2 cellular contexts compared by ENCODE assay signal in genomic region chr17:76983075-76983411, GRCh38.
TF ChIP-seq lines count a peak whose summit lies in the region.

No MANE protein-coding gene starts in this region.

TF ChIP-seq in HCT116, 20 proteins besides CTCF, POLR2A, EP300 and RAD21:
- TF ChIP-seq SP1 (IDR thresholded peaks at IDR 0.05; ENCODE audit: low read depth) (no peak), JUND (IDR thresholded peaks at IDR 0.05) (no peak), ATF3 (IDR thresholded peaks at IDR 0.05) (no peak), SIN3A (IDR thresholded peaks at IDR 0.05; ENCODE audit: low read depth) (no peak), MAX (IDR thresholded peaks at IDR 0.05) (no peak), CEBPB (IDR thresholded peaks at IDR 0.05; ENCODE audit: low read depth) (no peak), EZH2 (IDR thresholded peaks at IDR 0.05) (no peak), EGR1 (IDR thresholded peaks at IDR 0.05; ENCODE audit: low read depth) (no peak), REST (IDR thresholded peaks at IDR 0.05; ENCODE audit: low read depth) (no peak), TCF7L2 (IDR thresholded peaks at IDR 0.05; ENCODE audit: borderline replicate concordance, extremely low read depth, insufficient read depth, insufficient read length) (no peak), ZBTB33 (IDR thresholded peaks at IDR 0.05; ENCODE audit: extremely low read depth, insufficient replicate concordance, low read length) (no peak), EZH2phosphoT487 (IDR thresholded peaks at IDR 0.05; ENCODE audit: borderline replicate concordance) (no peak), ZNF274 (IDR thresholded peaks at IDR 0.05; ENCODE audit: low read depth, low read length) (no peak), POLR2AphosphoS5 (IDR thresholded peaks at IDR 0.05; ENCODE audit: low read depth, low read length) (no peak), ELF1 (IDR thresholded peaks at IDR 0.05; ENCODE audit: borderline replicate concordance, low read depth) (no peak), ZFX (IDR thresholded peaks at IDR 0.05) (no peak), FOSL1 (IDR thresholded peaks at IDR 0.05; ENCODE audit: low read depth) (no peak), SRF (IDR thresholded peaks at IDR 0.05; ENCODE audit: low read depth) (no peak)

TF ChIP-seq in neural cell, 6 proteins besides CTCF, POLR2A, EP300 and RAD21:
- TF ChIP-seq TAF1 (IDR thresholded peaks at IDR 0.05; ENCODE audit: low read depth) (no peak), REST (IDR thresholded peaks at IDR 0.05; ENCODE audit: borderline replicate concordance) (no peak), SMC3 (conservative IDR thresholded peaks at IDR 0.05; ENCODE audit: poor library complexity) (no peak), POLR2AphosphoS5 (IDR thresholded peaks at IDR 0.05) (no peak), EZH2 (IDR thresholded peaks at IDR 0.05; ENCODE audit: borderline replicate concordance, insufficient read depth, low read length, poor library complexity, severe bottlenecking) (no peak), MXI1 (conservative IDR thresholded peaks at IDR 0.05; ENCODE audit: poor library complexity, severe bottlenecking) (no peak)
